1 cellular context compared by ENCODE assay signal in genomic region chr11:19240420-19241259, GRCh38.
TF ChIP-seq lines count a peak whose summit lies in the region.

E2F8 (minus strand) TSS chr11:19240945; CDS start chr11:19240121, 824 bp downstream.

TF ChIP-seq in H1, 55 proteins besides CTCF, POLR2A, EP300 and RAD21 (continued from another document):
- TF ChIP-seq ATF3 (IDR thresholded peaks at IDR 0.05; ENCODE audit: insufficient read depth, low read depth, low read length) (no peak), CHD1 (IDR thresholded peaks at IDR 0.05; ENCODE audit: low read depth, low read length) (no peak), BACH1 (IDR thresholded peaks at IDR 0.05; ENCODE audit: low read length) (peak; percentile 23; the same call in 1 of the 2 replicates), PHF8 (conservative IDR thresholded peaks at IDR 0.05; ENCODE audit: low read depth, low read length) (0 out of 2 replicates have a peak, but pooled peaks have one; percentile 10), ZNF274 (IDR thresholded peaks at IDR 0.05; ENCODE audit: borderline replicate concordance, extremely low read depth, low read length) (no peak), GTF2F1 (IDR thresholded peaks at IDR 0.05; ENCODE audit: borderline replicate concordance, low read depth, low read length) (no peak), MAFK (IDR thresholded peaks at IDR 0.05; ENCODE audit: low read depth, low read length) (no peak), CHD7 (IDR thresholded peaks at IDR 0.05; ENCODE audit: insufficient replicate concordance, low read length) (no peak), KDM1A (IDR thresholded peaks at IDR 0.05; ENCODE audit: borderline replicate concordance, low read length) (no peak), CBX8 (IDR thresholded peaks at IDR 0.05; ENCODE audit: borderline replicate concordance, low read depth, low read length) (no peak), TAF1 (IDR thresholded peaks at IDR 0.05; ENCODE audit: low read depth, low read length) (peak; percentile 43; the same call in 1 of the 2 replicates), CEBPB (IDR thresholded peaks at IDR 0.05; ENCODE audit: low read depth, low read length) (no peak), RNF2 (IDR thresholded peaks at IDR 0.05; ENCODE audit: borderline replicate concordance, low read depth, low read length, missing control alignments, poor library complexity, severe bottlenecking) (no peak), CBX5 (IDR thresholded peaks at IDR 0.05; ENCODE audit: low read depth, low read length) (no peak), SIRT6 (IDR thresholded peaks at IDR 0.05; ENCODE audit: low read length) (no peak), SUZ12 (IDR thresholded peaks at IDR 0.05; ENCODE audit: low read length) (no peak), NANOG (IDR thresholded peaks at IDR 0.05; ENCODE audit: insufficient read depth, low read depth, low read length, poor library complexity, severe bottlenecking) (peak; percentile 27), E2F6 (IDR thresholded peaks at IDR 0.05) (peak; percentile 32), EGR1 (IDR thresholded peaks at IDR 0.05; ENCODE audit: borderline replicate concordance, low read depth, low read length) (no peak), RXRA (IDR thresholded peaks at IDR 0.05; ENCODE audit: insufficient read depth, low read depth, low read length) (no peak), ASH2L (IDR thresholded peaks at IDR 0.05; ENCODE audit: low read length) (no peak), TBP (IDR thresholded peaks at IDR 0.05; ENCODE audit: low read depth, low read length) (no peak), ATF2 (IDR thresholded peaks at IDR 0.05; ENCODE audit: low read length) (no peak), CTBP2 (IDR thresholded peaks at IDR 0.05; ENCODE audit: borderline replicate concordance, insufficient read depth, insufficient read length, low read length) (peak; percentile 4), USF2 (IDR thresholded peaks at IDR 0.05; ENCODE audit: low read length) (no peak), CHD2 (IDR thresholded peaks at IDR 0.05; ENCODE audit: low read length) (peak; percentile 65), BCL11A (IDR thresholded peaks at IDR 0.05; ENCODE audit: low read depth in 2 of 2, low read length in 2 of 2) (no peak), SRF (IDR thresholded peaks at IDR 0.05; ENCODE audit: low read depth, low read length) (no peak), POU5F1 (IDR thresholded peaks at IDR 0.05; ENCODE audit: low read depth, low read length) (no peak), EZH2 (IDR thresholded peaks at IDR 0.05; ENCODE audit: low read depth, low read length, severe bottlenecking) (no peak), SP1 (IDR thresholded peaks at IDR 0.05; ENCODE audit: low read depth, low read length) (peak; percentile 86), HDAC6 (IDR thresholded peaks at IDR 0.05; ENCODE audit: low read depth, low read length) (no peak), HDAC2 (IDR thresholded peaks at IDR 0.05; ENCODE audit: borderline replicate concordance in 1 of 2, low read depth in 2 of 2, low read length in 2 of 2) (peak in 1 of 2 experiments; percentile 21; a peak in 1 of 4 replicates), YY1 (IDR thresholded peaks at IDR 0.05; ENCODE audit: low read depth, low read length) (no peak), SP4 (IDR thresholded peaks at IDR 0.05; ENCODE audit: low read length) (no peak), FOSL1 (IDR thresholded peaks at IDR 0.05; ENCODE audit: insufficient read depth, low read depth, low read length) (no peak), BRCA1 (IDR thresholded peaks at IDR 0.05; ENCODE audit: low read depth, low read length) (no peak), TEAD4 (IDR thresholded peaks at IDR 0.05; ENCODE audit: low read depth, low read length) (no peak), TCF12 (IDR thresholded peaks at IDR 0.05; ENCODE audit: low read depth, low read length) (no peak), JUN (IDR thresholded peaks at IDR 0.05; ENCODE audit: low read depth, low read length) (no peak), KDM5A (IDR thresholded peaks at IDR 0.05; ENCODE audit: low read length) (no peak), POLR2AphosphoS5 (IDR thresholded peaks at IDR 0.05; ENCODE audit: low read depth, low read length) (no peak), KDM4A (IDR thresholded peaks at IDR 0.05; ENCODE audit: low read depth, low read length, severe bottlenecking) (peak; percentile 41), TAF7 (optimal IDR thresholded peaks at IDR 0.05; ENCODE audit: borderline replicate concordance, low read depth, low read length) (peak; percentile 3), SP2 (IDR thresholded peaks at IDR 0.05; ENCODE audit: low read length) (no peak), SIX5 (IDR thresholded peaks at IDR 0.05; ENCODE audit: low read depth, low read length) (no peak)
